1 cellular context compared by ENCODE assay signal in the genomic region with DNA sequence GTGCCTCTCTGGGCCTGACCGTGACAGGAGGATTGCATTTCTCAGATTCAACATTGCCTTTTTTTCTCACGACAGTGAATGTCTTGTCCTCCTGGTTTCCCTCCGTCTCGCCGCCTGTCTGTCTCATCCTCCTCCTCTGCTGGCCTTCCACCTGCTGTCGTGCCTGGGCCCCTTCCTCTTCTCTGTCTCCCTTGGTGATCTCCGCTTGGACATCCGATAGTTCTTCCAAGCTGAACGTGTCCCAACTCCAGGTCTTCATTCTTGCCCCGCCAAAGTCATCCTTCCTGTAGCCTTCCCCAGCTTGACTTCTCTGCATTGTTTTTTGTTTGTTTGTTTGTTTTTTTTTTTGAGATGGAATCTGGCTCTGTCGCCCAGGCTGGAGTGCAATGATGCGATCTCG.
TF ChIP-seq lines count a peak whose summit lies in the region.

No MANE protein-coding gene starts in this region.

TF ChIP-seq in GM23338, 12 proteins besides CTCF, POLR2A, EP300 and RAD21:
- TF ChIP-seq, protein P1, sequence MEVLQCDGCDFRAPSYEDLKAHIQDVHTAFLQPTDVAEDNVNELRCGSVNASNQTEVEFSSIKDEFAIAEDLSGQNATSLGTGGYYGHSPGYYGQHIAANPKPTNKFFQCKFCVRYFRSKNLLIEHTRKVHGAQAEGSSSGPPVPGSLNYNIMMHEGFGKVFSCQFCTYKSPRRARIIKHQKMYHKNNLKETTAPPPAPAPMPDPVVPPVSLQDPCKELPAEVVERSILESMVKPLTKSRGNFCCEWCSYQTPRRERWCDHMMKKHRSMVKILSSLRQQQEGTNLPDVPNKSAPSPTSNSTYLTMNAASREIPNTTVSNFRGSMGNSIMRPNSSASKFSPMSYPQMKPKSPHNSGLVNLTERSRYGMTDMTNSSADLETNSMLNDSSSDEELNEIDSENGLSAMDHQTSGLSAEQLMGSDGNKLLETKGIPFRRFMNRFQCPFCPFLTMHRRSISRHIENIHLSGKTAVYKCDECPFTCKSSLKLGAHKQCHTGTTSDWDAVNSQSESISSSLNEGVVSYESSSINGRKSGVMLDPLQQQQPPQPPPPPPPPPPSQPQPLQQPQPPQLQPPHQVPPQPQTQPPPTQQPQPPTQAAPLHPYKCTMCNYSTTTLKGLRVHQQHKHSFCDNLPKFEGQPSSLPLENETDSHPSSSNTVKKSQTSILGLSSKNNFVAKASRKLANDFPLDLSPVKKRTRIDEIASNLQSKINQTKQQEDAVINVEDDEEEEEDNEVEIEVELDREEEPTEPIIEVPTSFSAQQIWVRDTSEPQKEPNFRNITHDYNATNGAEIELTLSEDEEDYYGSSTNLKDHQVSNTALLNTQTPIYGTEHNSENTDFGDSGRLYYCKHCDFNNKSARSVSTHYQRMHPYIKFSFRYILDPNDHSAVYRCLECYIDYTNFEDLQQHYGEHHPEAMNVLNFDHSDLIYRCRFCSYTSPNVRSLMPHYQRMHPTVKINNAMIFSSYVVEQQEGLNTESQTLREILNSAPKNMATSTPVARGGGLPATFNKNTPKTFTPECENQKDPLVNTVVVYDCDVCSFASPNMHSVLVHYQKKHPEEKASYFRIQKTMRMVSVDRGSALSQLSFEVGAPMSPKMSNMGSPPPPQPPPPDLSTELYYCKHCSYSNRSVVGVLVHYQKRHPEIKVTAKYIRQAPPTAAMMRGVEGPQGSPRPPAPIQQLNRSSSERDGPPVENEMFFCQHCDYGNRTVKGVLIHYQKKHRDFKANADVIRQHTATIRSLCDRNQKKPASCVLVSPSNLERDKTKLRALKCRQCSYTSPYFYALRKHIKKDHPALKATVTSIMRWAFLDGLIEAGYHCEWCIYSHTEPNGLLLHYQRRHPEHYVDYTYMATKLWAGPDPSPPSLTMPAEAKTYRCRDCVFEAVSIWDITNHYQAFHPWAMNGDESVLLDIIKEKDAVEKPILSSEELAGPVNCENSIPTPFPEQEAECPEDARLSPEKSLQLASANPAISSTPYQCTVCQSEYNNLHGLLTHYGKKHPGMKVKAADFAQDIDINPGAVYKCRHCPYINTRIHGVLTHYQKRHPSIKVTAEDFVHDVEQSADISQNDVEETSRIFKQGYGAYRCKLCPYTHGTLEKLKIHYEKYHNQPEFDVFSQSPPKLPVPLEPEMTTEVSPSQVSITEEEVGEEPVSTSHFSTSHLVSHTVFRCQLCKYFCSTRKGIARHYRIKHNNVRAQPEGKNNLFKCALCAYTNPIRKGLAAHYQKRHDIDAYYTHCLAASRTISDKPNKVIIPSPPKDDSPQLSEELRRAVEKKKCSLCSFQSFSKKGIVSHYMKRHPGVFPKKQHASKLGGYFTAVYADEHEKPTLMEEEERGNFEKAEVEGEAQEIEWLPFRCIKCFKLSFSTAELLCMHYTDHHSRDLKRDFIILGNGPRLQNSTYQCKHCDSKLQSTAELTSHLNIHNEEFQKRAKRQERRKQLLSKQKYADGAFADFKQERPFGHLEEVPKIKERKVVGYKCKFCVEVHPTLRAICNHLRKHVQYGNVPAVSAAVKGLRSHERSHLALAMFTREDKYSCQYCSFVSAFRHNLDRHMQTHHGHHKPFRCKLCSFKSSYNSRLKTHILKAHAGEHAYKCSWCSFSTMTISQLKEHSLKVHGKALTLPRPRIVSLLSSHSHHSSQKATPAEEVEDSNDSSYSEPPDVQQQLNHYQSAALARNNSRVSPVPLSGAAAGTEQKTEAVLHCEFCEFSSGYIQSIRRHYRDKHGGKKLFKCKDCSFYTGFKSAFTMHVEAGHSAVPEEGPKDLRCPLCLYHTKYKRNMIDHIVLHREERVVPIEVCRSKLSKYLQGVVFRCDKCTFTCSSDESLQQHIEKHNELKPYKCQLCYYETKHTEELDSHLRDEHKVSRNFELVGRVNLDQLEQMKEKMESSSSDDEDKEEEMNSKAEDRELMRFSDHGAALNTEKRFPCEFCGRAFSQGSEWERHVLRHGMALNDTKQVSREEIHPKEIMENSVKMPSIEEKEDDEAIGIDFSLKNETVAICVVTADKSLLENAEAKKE (CRISPR knock-in tag; IDR thresholded peaks at IDR 0.05) = no peak
- TF ChIP-seq ZNF331 (CRISPR knock-in tag; IDR thresholded peaks at IDR 0.05; ENCODE audit: low read depth) (no peak), NANOG (IDR thresholded peaks at IDR 0.05; ENCODE audit: borderline replicate concordance) (no peak), EZH2phosphoT487 (IDR thresholded peaks at IDR 0.05; ENCODE audit: unreplicated experiment) (no peak)
